ENCODE assay signal across 9 cellular contexts in genomic region chr1:24318988-24319863, GRCh38. TPM values are rescaled to one million over a fixed set of nuclear protein-coding genes. Genes with fewer than 3 reads are reported as not detected.
DNase-seq lines count a peak whose midpoint lies in the region; ATAC-seq and TF ChIP-seq lines count a peak whose summit lies in the region.
"Had no signal": no experiment of that assay in that cellular context is flagged by ENCODE, and none has a peak within 500 bp of the region (broad histone marks: within the 10 kb centered on the region; RNA-seq: fewer than 3 reads in every experiment).

Gene GRHL3 (plus strand): TSS chr1:24319357. CDS start chr1:24319552, 195 bp downstream.

- peaks cover 55% of the 10 kb centered on the region for H3K27me3 Mint-ChIP-seq in central memory CD8-positive, alpha-beta T cell
- peaks cover 0 to 92% (median 43%) of the 10 kb centered on the region in 5 donors for H3K27me3 Mint-ChIP-seq in naive thymus-derived CD4-positive, alpha-beta T cell

- TF ChIP-seq EP300 in gastroesophageal sphincter (IDR thresholded peaks at IDR 0.05) = no peak

- H3K4me1 Mint-ChIP-seq in central memory CD8-positive, alpha-beta T cell = peaks cover 39% of the 10 kb centered on the region
- peaks cover 36 to 54% (median 47%) of the 10 kb centered on the region in 7 donors for H3K4me1 Mint-ChIP-seq in naive thymus-derived CD4-positive, alpha-beta T cell

- H3K9me3 ChIP-seq in naive thymus-derived CD4-positive, alpha-beta T cell (ENCODE audit: control insufficient read depth in 2 of 3, low read length in 3 of 3) = no peaks in the 10 kb centered on the region
- H3K9me3 ChIP-seq in gastroesophageal sphincter = no peaks in the 10 kb centered on the region

- H3K27me3 ChIP-seq in naive thymus-derived CD4-positive, alpha-beta T cell (ENCODE audit: control insufficient read depth in 2 of 2, insufficient read depth in 2 of 2, low read length in 2 of 2) = peaks cover 0 to 11% of the 10 kb centered on the region in 2 donors
- H3K27me3 ChIP-seq in gastroesophageal sphincter = peaks cover 48% of the 10 kb centered on the region

- 12 to 21% methylated on average over 10 to 13 of the region's 22 CpGs for WGBS in gastroesophageal sphincter (ENCODE audit: low coverage in 1 of 2), 2 donors

- POLR2A ChIA-PET in naive thymus-derived CD4-positive, alpha-beta T cell (lab: Charles Lee) = no interaction called here

- TF ChIP-seq POLR2A in gastroesophageal sphincter (IDR thresholded peaks at IDR 0.05) = no peak

- peak; percentile 86 for DNase-seq in ELF-1 (ENCODE audit: low read depth, low spot score)
- DNase-seq in NCI-H2107 treated with DMSO at 0.1 percent for 48 hours (lab: John Stamatoyannopoulos, UW; ENCODE audit: unreplicated experiment) = peak; percentile 85
- no peak for DNase-seq in central memory CD8-positive, alpha-beta T cell (ENCODE audit: low spot score in 2 of 2)
- peak in 5 of 9 donors; percentile 3 to 26 (median 23) for DNase-seq in naive thymus-derived CD4-positive, alpha-beta T cell
- no peak for DNase-seq in NCI-H2081 treated with DMSO at 0.1 percent for 48 hours (lab: John Stamatoyannopoulos, UW)
- no peak for DNase-seq in DMS114 treated with DMSO at 0.1 percent for 48 hours (lab: John Stamatoyannopoulos, UW; ENCODE audit: unreplicated experiment)
- DNase-seq in stimulated activated CD4-positive, alpha-beta T cell treated with anti-CD3 and anti-CD28 coated beads, Interleukin-1b, Interleukin-23, amount 100 ng/mL, for 48 hours = no peak
- DNase-seq: activated CD8-positive, alpha-beta memory T cell treated with anti-CD3 and anti-CD28 coated beads, Interleukin-2, amount 50 U/mL, for 48 hours had no signal

- CTCF ChIA-PET in naive thymus-derived CD4-positive, alpha-beta T cell (lab: Charles Lee) = interaction anchor here (1.2 to 1.6 kb wide), 2 partner anchors 72 to 316 kb away, joined by 4 read pairs; no protein-coding TSS in a partner anchor

- H3K27ac Mint-ChIP-seq in central memory CD8-positive, alpha-beta T cell (ENCODE audit: low read depth) = no peak within 1 kb of the TSS
- peak within 1 kb of the TSS in 4 of 9 donors; percentile 9 to 79 (median 45) for H3K27ac Mint-ChIP-seq in naive thymus-derived CD4-positive, alpha-beta T cell

- peaks cover 22 to 43% of the 10 kb centered on the region in 2 donors for H3K4me1 ChIP-seq in naive thymus-derived CD4-positive, alpha-beta T cell (ENCODE audit: control insufficient read depth in 2 of 2, insufficient read depth in 2 of 2, low read length in 2 of 2)
- H3K4me1 ChIP-seq in gastroesophageal sphincter = peaks cover 0 to 40% (median 10%) of the 10 kb centered on the region in 3 donors

- H3K36me3 ChIP-seq in naive thymus-derived CD4-positive, alpha-beta T cell (ENCODE audit: control insufficient read depth in 2 of 3, insufficient read depth in 3 of 3, low read length in 3 of 3) = no peaks in the 10 kb centered on the region
- H3K36me3 ChIP-seq in gastroesophageal sphincter = no peaks in the 10 kb centered on the region

- no peak for ATAC-seq in central memory CD8-positive, alpha-beta T cell (replicated peaks; ENCODE audit: extremely low read depth, poor library complexity, severe bottlenecking)
- ATAC-seq in naive thymus-derived CD4-positive, alpha-beta T cell = no peak
- no peak for ATAC-seq in gastroesophageal sphincter

- peak within 1 kb of the TSS; percentile 60 for H3K4me3 Mint-ChIP-seq in central memory CD8-positive, alpha-beta T cell
- peak within 1 kb of the TSS; percentile 56 to 92 (median 78) for H3K4me3 Mint-ChIP-seq in naive thymus-derived CD4-positive, alpha-beta T cell

- TF ChIP-seq CTCF in gastroesophageal sphincter (IDR thresholded peaks at IDR 0.05) = no peak

- no peaks in the 10 kb centered on the region for H3K9me3 Mint-ChIP-seq in central memory CD8-positive, alpha-beta T cell
- peaks cover 0 to 2% (median 0%) of the 10 kb centered on the region in 11 donors for H3K9me3 Mint-ChIP-seq in naive thymus-derived CD4-positive, alpha-beta T cell

- intact Hi-C loops in naive thymus-derived CD4-positive, alpha-beta T cell (cut with micrococcal nuclease) = no loop called here

- H3K36me3 Mint-ChIP-seq in central memory CD8-positive, alpha-beta T cell (ENCODE audit: insufficient read depth) = peaks cover 10% of the 10 kb centered on the region
- H3K36me3 Mint-ChIP-seq in naive thymus-derived CD4-positive, alpha-beta T cell = peaks cover 0 to 2% (median 0%) of the 10 kb centered on the region in 5 donors

- no peak within 1 kb of the TSS for H3K27ac ChIP-seq in naive thymus-derived CD4-positive, alpha-beta T cell (ENCODE audit: low read depth, low read length)
- no peak within 1 kb of the TSS for H3K27ac ChIP-seq in gastroesophageal sphincter

- H3K4me3 ChIP-seq in naive thymus-derived CD4-positive, alpha-beta T cell (ENCODE audit: low read length) = peak within 1 kb of the TSS; percentile 38
- H3K4me3 ChIP-seq in gastroesophageal sphincter = no peak within 1 kb of the TSS

RNA-seq across cellular contexts. Expression of gene GRHL3, which starts in this region (rescaled TPM):
- total RNA-seq in naive thymus-derived CD4-positive, alpha-beta T cell = not detected
- polyA plus RNA-seq in naive thymus-derived CD4-positive, alpha-beta T cell = not detected
- 1 to 10 TPM in 1 of 4 donors, under 1 TPM in 2, not detected in 1; 0.13 to 4.9 (median 0.31) TPM for total RNA-seq in gastroesophageal sphincter

Comparison
In these comparisons a context has a peak if more than half of its experiments do, and no peak if none do; other contexts are left out.
1. Peak in DNase-seq and H3K4me3 ChIP-seq in naive thymus-derived CD4-positive, alpha-beta T cell; RNA of the gene not detected or under 1 TPM.
2. DNase-seq: peak in ELF-1 (single experiment) and NCI-H2107 treated with DMSO at 0.1 percent for 48 hours (single experiment); none in central memory CD8-positive, alpha-beta T cell (0 of 2), NCI-H2081 treated with DMSO at 0.1 percent for 48 hours (single experiment), DMS114 treated with DMSO at 0.1 percent for 48 hours (single experiment) and stimulated activated CD4-positive, alpha-beta T cell treated with anti-CD3 and anti-CD28 coated beads, Interleukin-1b, Interleukin-23, amount 100 ng/mL, for 48 hours (single experiment).